ENCODE assay signal across 1 cellular context in genomic region chr16:48576927-48577326, GRCh38.
TF ChIP-seq lines count a peak whose summit lies in the region.

No MANE protein-coding gene starts in this region.

TF ChIP-seq in HCT116, 20 proteins besides CTCF, POLR2A, EP300 and RAD21 (continued from another document):
- TF ChIP-seq YY1 (IDR thresholded peaks at IDR 0.05; ENCODE audit: extremely low read depth, insufficient replicate concordance, low read depth, low read length) (no peak), MAX (IDR thresholded peaks at IDR 0.05) (no peak), ZFX (IDR thresholded peaks at IDR 0.05) (no peak), CEBPB (IDR thresholded peaks at IDR 0.05; ENCODE audit: low read depth) (no peak), POLR2AphosphoS5 (IDR thresholded peaks at IDR 0.05; ENCODE audit: low read depth, low read length) (no peak), REST (IDR thresholded peaks at IDR 0.05; ENCODE audit: low read depth) (no peak), ZNF274 (IDR thresholded peaks at IDR 0.05; ENCODE audit: low read depth, low read length) (no peak), ELF1 (IDR thresholded peaks at IDR 0.05; ENCODE audit: borderline replicate concordance, low read depth) (no peak), JUND (IDR thresholded peaks at IDR 0.05) (no peak), ATF3 (IDR thresholded peaks at IDR 0.05) (no peak), FOSL1 (IDR thresholded peaks at IDR 0.05; ENCODE audit: low read depth) (no peak), CBX3 (IDR thresholded peaks at IDR 0.05; ENCODE audit: low read depth) (no peak), ZBTB33 (IDR thresholded peaks at IDR 0.05; ENCODE audit: extremely low read depth, insufficient replicate concordance, low read length) (no peak), SP1 (IDR thresholded peaks at IDR 0.05; ENCODE audit: low read depth) (no peak), TCF7L2 (IDR thresholded peaks at IDR 0.05; ENCODE audit: borderline replicate concordance, extremely low read depth, insufficient read depth, insufficient read length) (no peak), SRF (IDR thresholded peaks at IDR 0.05; ENCODE audit: low read depth) (no peak), EZH2 (IDR thresholded peaks at IDR 0.05) (no peak), EZH2phosphoT487 (IDR thresholded peaks at IDR 0.05; ENCODE audit: borderline replicate concordance) (no peak)
